ENCODE assay signal across 8 cellular contexts in the genomic region with DNA sequence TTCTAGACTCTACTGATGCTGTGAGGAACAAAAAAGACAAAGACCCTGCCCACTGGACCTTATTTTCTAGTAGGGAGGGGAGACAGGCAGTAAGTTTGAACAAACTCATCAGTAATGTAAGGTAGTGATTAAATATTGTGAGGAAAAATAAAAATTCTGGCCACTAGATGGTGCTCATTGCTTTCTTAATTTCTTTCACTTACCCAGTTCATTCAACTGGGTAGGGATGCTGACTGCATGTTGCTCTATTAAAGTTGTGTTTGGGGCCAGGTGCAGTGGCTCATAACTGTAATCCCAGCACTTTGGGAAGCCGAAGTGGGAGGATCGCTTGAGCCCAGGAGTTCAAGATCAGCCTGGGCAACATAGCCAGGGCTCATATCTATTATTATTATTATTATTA. TPM values are rescaled to one million over a fixed set of nuclear protein-coding genes. Genes with fewer than 3 reads are reported as not detected.
DNase-seq lines count a peak whose midpoint lies in the region; ATAC-seq, FAIRE-seq and TF ChIP-seq lines count a peak whose summit lies in the region.

No MANE protein-coding gene starts in this region.

- H3K27ac Mint-ChIP-seq in memory B cell, result no peak overlapping the region

- peak; percentile 88 for FAIRE-seq in H54 (lab: Jason Lieb, UNC)

- H3K27me3 ChIP-seq in Loucy (ENCODE audit: insufficient read depth, low read length, poor library complexity, severe bottlenecking), result no peaks in the 10 kb centered on the region
- no peaks in the 10 kb centered on the region for H3K27me3 ChIP-seq in PC-9 (ENCODE audit: insufficient read depth, low read depth)

- POLR2A ChIA-PET in PC-9 (lab: Charles Lee; ENCODE audit: unreplicated experiment), result no interaction called here

- H3K36me3 Mint-ChIP-seq in memory B cell, result no peaks in the 10 kb centered on the region

- CTCF ChIA-PET in PC-9 (lab: Charles Lee), result interaction anchor here (0.6 kb wide), 3 partner anchors 14 to 1008 kb away, joined by 4 to 6 read pairs (median 5); no protein-coding TSS in a partner anchor

- H3K4me1 ChIP-seq in Loucy (ENCODE audit: insufficient read depth, low read length, poor library complexity, severe bottlenecking) (peaks cover 17% of the 10 kb centered on the region), PC-9 (replicated peaks; ENCODE audit: insufficient read depth) (peaks cover 4% of the 10 kb centered on the region; the same call in 1 of the 2 replicates)

- intact Hi-C loops in PC-9 (cut with micrococcal nuclease; ENCODE audit: unreplicated experiment), result loop anchor here (1.0 kb wide), 2 partner anchors 360 to 457 kb away; no protein-coding TSS in a partner anchor

- H3K36me3 ChIP-seq in Loucy (ENCODE audit: insufficient read depth, low read length) (no peaks in the 10 kb centered on the region), PC-9 (ENCODE audit: low read depth) (no peaks in the 10 kb centered on the region)

- H3K4me2 ChIP-seq in Loucy (ENCODE audit: low read depth, low read length, poor library complexity, severe bottlenecking), result no peak overlapping the region
- H3K4me2 ChIP-seq in PC-9, result no peak overlapping the region

- H3K9me3 ChIP-seq in Loucy (ENCODE audit: insufficient read depth, low read depth, low read length) (no peaks in the 10 kb centered on the region), PC-9 (ENCODE audit: insufficient read depth, low read depth) (no peaks in the 10 kb centered on the region)

- no peaks in the 10 kb centered on the region for H3K27me3 Mint-ChIP-seq in memory B cell

- H3K4me3 ChIP-seq in Loucy (ENCODE audit: low read length, poor library complexity, severe bottlenecking), result no peak overlapping the region
- no peak overlapping the region for H3K4me3 ChIP-seq in PC-9

- H3K79me2 ChIP-seq in Loucy (ENCODE audit: insufficient read depth, low read length) (peaks cover 1% of the 10 kb centered on the region; the same call in 1 of the 2 replicates), PC-9 (ENCODE audit: low read depth) (no peaks in the 10 kb centered on the region)

- H3K4me1 Mint-ChIP-seq in memory B cell, result peaks cover 2% of the 10 kb centered on the region

- H3K4me3 Mint-ChIP-seq in memory B cell, result no peak overlapping the region

- no peaks in the 10 kb centered on the region for H3K9me2 ChIP-seq in Loucy (replicated peaks; ENCODE audit: low read depth, low read length)
- no peaks in the 10 kb centered on the region for H3K9me2 ChIP-seq in PC-9 (ENCODE audit: insufficient read depth)

- H2AFZ ChIP-seq in Loucy (ENCODE audit: low read length) (no peak overlapping the region), PC-9 (no peak overlapping the region)

- H4K20me1 ChIP-seq in Loucy (ENCODE audit: insufficient read depth, low read length, poor library complexity, severe bottlenecking) (no peaks in the 10 kb centered on the region), PC-9 (ENCODE audit: insufficient read depth) (no peaks in the 10 kb centered on the region)

- H3K9me3 Mint-ChIP-seq in memory B cell, result no peaks in the 10 kb centered on the region

- peak; percentile 41 for DNase-seq in stimulated activated CD4-positive, alpha-beta T cell treated with anti-CD3 and anti-CD28 coated beads, Interleukin-4, amount 100 ng/mL, for 24 hours
- no peak for DNase-seq in stimulated activated CD4-positive, alpha-beta T cell treated with anti-CD3 and anti-CD28 coated beads, Interleukin-1b, Interleukin-23, amount 100 ng/mL, for 48 hours
- DNase-seq in H54 (ENCODE audit: insufficient read length, low spot score), result no peak
- peak in 1 of 2 experiments; percentile 64 for DNase-seq in PC-9
- peak; percentile 81 for DNase-seq in dermis blood vessel endothelial cell
- peak in 1 of 2 donors; percentile 70 for DNase-seq in memory B cell (ENCODE audit: low spot score in 2 of 2)

- H3K9ac ChIP-seq in Loucy (ENCODE audit: low read depth, low read length, poor library complexity, severe bottlenecking), result no peak overlapping the region

- no TSS peak for BruUV-seq in PC-9 (replicated peaks; lab: Mats Ljungman, UMichigan)

- no peak for TF ChIP-seq POLR2A in H54 (IDR thresholded peaks at IDR 0.05; ENCODE audit: low read depth, low read length)

- peak; percentile 94 for ATAC-seq in memory B cell (ENCODE audit: low read depth)
- ATAC-seq in GM19328 (IDR thresholded peaks at IDR 0.05; ENCODE audit: unreplicated experiment), result no peak

- H3F3A ChIP-seq in Loucy (ENCODE audit: low read depth) (no peaks in the 10 kb centered on the region), PC-9 (ENCODE audit: insufficient read depth, low read depth) (peaks cover 9% of the 10 kb centered on the region; the same call in 1 of the 2 replicates)

- TF ChIP-seq CTCF in Loucy (conservative IDR thresholded peaks at IDR 0.05; ENCODE audit: low read length) (peak; percentile 56), PC-9 (conservative IDR thresholded peaks at IDR 0.05) (peak; percentile 87)

- H3K27ac ChIP-seq in PC-9, result no peak overlapping the region

RNA-seq across cellular contexts. Expression of gene KYAT3, which starts 6.3 kb away (rescaled TPM):
- total RNA-seq in PC-9 (2021) (13.6 and 16.6 TPM in 2 replicates), dermis blood vessel endothelial cell (15.5 and 45.0 TPM in 2 replicates)

RNA-seq across cellular contexts. Expression of gene RBMXL1, which starts 6.3 kb away (rescaled TPM):
- total RNA-seq in PC-9 (2021) (8.2 and 9.7 TPM in 2 replicates), dermis blood vessel endothelial cell (10.0 and 14.3 TPM in 2 replicates)

RNA-seq across cellular contexts. Expression of gene GBP3, which starts 23.9 kb away (rescaled TPM):
- total RNA-seq in PC-9 (2021) (17.7 and 22.6 TPM in 2 replicates), dermis blood vessel endothelial cell (33.4 and 33.6 TPM in 2 replicates)

Comparison
In these comparisons a context has a peak if more than half of its experiments do, and no peak if none do; other contexts are left out.
1. DNase-seq: peak in stimulated activated CD4-positive, alpha-beta T cell treated with anti-CD3 and anti-CD28 coated beads, Interleukin-4, amount 100 ng/mL, for 24 hours (single experiment) and dermis blood vessel endothelial cell (single experiment); none in stimulated activated CD4-positive, alpha-beta T cell treated with anti-CD3 and anti-CD28 coated beads, Interleukin-1b, Interleukin-23, amount 100 ng/mL, for 48 hours (single experiment) and H54 (single experiment).